Comparison of ENCODE assay signal across 8 cellular contexts in genomic region chr2:20666364-20667150, GRCh38. TPM values are rescaled to one million over a fixed set of nuclear protein-coding genes. Genes with fewer than 3 reads are reported as not detected.
DNase-seq lines count a peak whose midpoint lies in the region; ATAC-seq, FAIRE-seq and TF ChIP-seq lines count a peak whose summit lies in the region.

GDF7 (plus strand) TSS chr2:20667144; CDS start chr2:20667240, 96 bp downstream.

- no peaks in the 10 kb centered on the region for H3K36me3 Mint-ChIP-seq in astrocyte (ENCODE audit: low read depth, unreplicated experiment)

- DNase-seq in GM10266 (ENCODE audit: extremely low spot score) (peak; percentile 73), astrocyte (ENCODE audit: low read depth) (no peak), keratinocyte (ENCODE audit: low read depth, low spot score) (no peak), NK-92 (lab: John Stamatoyannopoulos, UW; ENCODE audit: unreplicated experiment) (no peak)
- DNase-seq in stimulated activated naive CD8-positive, alpha-beta T cell treated with anti-CD3 and anti-CD28 coated beads, Interleukin-15, Interleukin-2, amounts not matched to agents 100 U/mL and 50 U/mL, for 24 hours, result peak; percentile 28
- no peak for DNase-seq in central memory CD4-positive, alpha-beta T cell
- no peak for DNase-seq in effector CD8-positive, alpha-beta T cell (lab: John Stamatoyannopoulos, UW)

- H3K9me1 ChIP-seq in keratinocyte (ENCODE audit: control insufficient read depth, extremely low read depth, insufficient read depth, low read length), result no peaks in the 10 kb centered on the region

- FAIRE-seq in astrocyte (lab: Jason Lieb, UNC), result no peak
- no peak for FAIRE-seq in keratinocyte (lab: Jason Lieb, UNC)

- H3K4me3 ChIP-seq in astrocyte (ENCODE audit: insufficient read depth, low read depth, low read length), result peak within 1 kb of the TSS; percentile 48
- peak within 1 kb of the TSS; percentile 14 to 43 (median 25) for H3K4me3 ChIP-seq in keratinocyte (ENCODE audit: control insufficient read depth in 2 of 3, extremely low read depth in 1 of 3, insufficient read depth in 2 of 3, low read depth in 1 of 3, low read length in 3 of 3)

- peak; percentile 16 for ATAC-seq in HG03521 (IDR thresholded peaks at IDR 0.05; ENCODE audit: unreplicated experiment)
- no peak for ATAC-seq in stimulated activated naive CD8-positive, alpha-beta T cell treated with anti-CD3 and anti-CD28 coated beads, Interleukin-15, Interleukin-2, amounts not matched to agents 100 U/mL and 50 U/mL, for 24 hours

- no peaks in the 10 kb centered on the region for H3K4me1 Mint-ChIP-seq in astrocyte (ENCODE audit: low read depth, unreplicated experiment)

- no peak within 1 kb of the TSS for H3K27ac ChIP-seq in astrocyte (ENCODE audit: low read depth, low read length)
- no peak within 1 kb of the TSS for H3K27ac ChIP-seq in keratinocyte (ENCODE audit: control insufficient read depth, insufficient read depth, low read length)

- H3K4me2 ChIP-seq in astrocyte (ENCODE audit: low read length), result peak within 1 kb of the TSS; percentile 82
- peak within 1 kb of the TSS; percentile 45 for H3K4me2 ChIP-seq in keratinocyte (ENCODE audit: control insufficient read depth, extremely low read depth, insufficient read depth, low read depth, low read length)

- no peaks in the 10 kb centered on the region for H3K9me3 ChIP-seq in astrocyte (ENCODE audit: insufficient read depth, low read depth, low read length)
- no peaks in the 10 kb centered on the region for H3K9me3 ChIP-seq in keratinocyte (ENCODE audit: control insufficient read depth, low read depth, low read length)

- H3K27me3 Mint-ChIP-seq in astrocyte (ENCODE audit: low read depth, unreplicated experiment), result peaks cover 69% of the 10 kb centered on the region

- H3K9me3 Mint-ChIP-seq in astrocyte (ENCODE audit: unreplicated experiment), result peaks cover 4% of the 10 kb centered on the region

- no peak within 1 kb of the TSS for H3K27ac Mint-ChIP-seq in astrocyte (ENCODE audit: unreplicated experiment)

- dilution Hi-C loops in keratinocyte (cut with MboI; ENCODE audit: extremely low pct_ligation_motif_present, low sequenced_read_pairs), result no loop called here

- peak within 1 kb of the TSS; percentile 60 for H2AFZ ChIP-seq in astrocyte (ENCODE audit: low read depth, low read length)
- H2AFZ ChIP-seq in keratinocyte (ENCODE audit: control insufficient read depth, low read length), result peak within 1 kb of the TSS; percentile 39

- peaks cover 16% of the 10 kb centered on the region for H4K20me1 ChIP-seq in astrocyte (ENCODE audit: insufficient read depth, low read length)
- no peaks in the 10 kb centered on the region for H4K20me1 ChIP-seq in keratinocyte (ENCODE audit: control insufficient read depth, extremely low read depth, insufficient read depth, low read length)

- peaks cover 91% of the 10 kb centered on the region for H3K27me3 ChIP-seq in astrocyte (ENCODE audit: insufficient read depth, low read length)
- H3K27me3 ChIP-seq in keratinocyte (ENCODE audit: control insufficient read depth, extremely low read depth, insufficient read depth, low read length), result peaks cover 92% of the 10 kb centered on the region

- TF ChIP-seq CTCF in GM10266 (IDR thresholded peaks at IDR 0.05; ENCODE audit: control insufficient read depth, insufficient read depth, low read depth, missing control alignments) (peak; percentile 28), astrocyte (IDR thresholded peaks at IDR 0.05; ENCODE audit: insufficient read depth, low read depth, low read length) (no peak), keratinocyte (optimal IDR thresholded peaks at IDR 0.05 in 1 of 3, IDR thresholded peaks at IDR 0.05 in 1 of 3, conservative IDR thresholded peaks at IDR 0.05 in 1 of 3; ENCODE audit: extremely low read depth in 1 of 3, insufficient read depth in 2 of 3, low read length in 3 of 3) (peak in 2 of 3 experiments; percentile 14 to 19)

- H3K4me1 ChIP-seq in astrocyte (ENCODE audit: insufficient read depth, low read length) (peaks cover 6% of the 10 kb centered on the region), keratinocyte (ENCODE audit: control insufficient read depth, extremely low read depth, insufficient read depth, low read length) (peaks cover 4% of the 10 kb centered on the region)

- H3K79me2 ChIP-seq in astrocyte (ENCODE audit: insufficient read depth, low read length) (no peaks in the 10 kb centered on the region), keratinocyte (ENCODE audit: control insufficient read depth, insufficient read depth, low read length) (no peaks in the 10 kb centered on the region)

- H3K9ac ChIP-seq in astrocyte (ENCODE audit: low read length) (no peak within 1 kb of the TSS), keratinocyte (ENCODE audit: control insufficient read depth, extremely low read depth, insufficient read depth, low read length) (no peak within 1 kb of the TSS)

- peak within 1 kb of the TSS; percentile 76 for H3K4me3 Mint-ChIP-seq in astrocyte (ENCODE audit: unreplicated experiment)

- H3K36me3 ChIP-seq in astrocyte (ENCODE audit: insufficient read depth, low read length) (no peaks in the 10 kb centered on the region), keratinocyte (ENCODE audit: control insufficient read depth in 2 of 2, extremely low read depth in 1 of 2, insufficient read depth in 2 of 2, low read length in 2 of 2) (no peaks in the 10 kb centered on the region)

RNA-seq across cellular contexts. Expression of gene GDF7, which starts in this region (rescaled TPM):
- 0.91 and 1.9 TPM in 2 replicates for total RNA-seq in astrocyte
- polyA plus RNA-seq in keratinocyte, result not detected in 3 replicates
- 0.10 TPM for polyA plus RNA-seq in keratinocyte (2011; ENCODE audit: low read depth)
- polyA plus RNA-seq in keratinocyte (2011; cell fraction: cytosol; rRNA removed), result not detected in 2 replicates
- 0.01 TPM in 2 replicates for polyA plus RNA-seq in keratinocyte (2011; cell fraction: nucleus; rRNA removed)
- polyA plus RNA-seq in keratinocyte (2012; ENCODE audit: low replicate concordance), result 0.28 TPM in 1 of 2 replicates, not detected in the other
- 0.03 TPM in 1 of 3 replicates, not detected in the others for polyA minus RNA-seq in keratinocyte
- not detected for polyA minus RNA-seq in keratinocyte (2011; cell fraction: cytosol; rRNA and poly(A)+ RNA removed)
- polyA minus RNA-seq in keratinocyte (2011; cell fraction: nucleus; rRNA and poly(A)+ RNA removed), result under 0.01 TPM in 1 of 2 replicates, not detected in the other

Comparison
In these comparisons a context has a peak if more than half of its experiments do, and no peak if none do; other contexts are left out.
1. DNase-seq: peak in GM10266 (single experiment) and stimulated activated naive CD8-positive, alpha-beta T cell treated with anti-CD3 and anti-CD28 coated beads, Interleukin-15, Interleukin-2, amounts not matched to agents 100 U/mL and 50 U/mL, for 24 hours (single experiment); none in astrocyte (single experiment), keratinocyte (single experiment), central memory CD4-positive, alpha-beta T cell (single experiment), NK-92 (single experiment) and effector CD8-positive, alpha-beta T cell (single experiment).